In the genomic region with DNA sequence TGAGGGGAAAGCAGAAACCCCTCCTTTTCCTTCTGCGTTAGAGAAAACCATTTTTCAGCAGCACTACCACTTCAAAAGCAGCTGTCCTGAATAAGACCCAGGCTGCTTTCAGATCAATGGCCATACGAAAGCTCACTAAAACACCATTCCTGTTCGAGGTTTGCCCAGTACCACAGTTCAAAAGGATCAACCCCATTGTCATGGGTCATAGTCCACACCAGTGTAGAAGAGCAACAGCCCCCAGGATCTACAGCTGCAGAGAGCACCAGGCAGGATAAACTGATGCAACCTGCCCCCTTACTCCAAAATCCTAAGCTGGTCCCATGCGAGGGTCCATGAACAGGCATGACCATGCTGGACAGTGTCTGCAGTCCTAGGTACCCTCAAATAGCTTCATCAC, we compare ENCODE assay signal across 26 cellular contexts.
"Had no signal": no experiment of that assay in that cellular context is flagged by ENCODE, and none has a peak within 500 bp of the region (broad histone marks: within the 10 kb centered on the region; RNA-seq: fewer than 3 reads in every experiment).

No MANE protein-coding gene starts in this region.

- H3K36me3 ChIP-seq: brain microvascular endothelial cell had no signal

- H3K9me3 Mint-ChIP-seq: activated CD4-positive, alpha-beta T cell treated with anti-CD3 and anti-CD28 coated beads, Interleukin-2, amount 10 ng/mL, durations not matched to agents 7 days and 5 days; activated CD8-positive, alpha-beta T cell treated with anti-CD3 and anti-CD28 coated beads for 36 hours; activated T-cell treated with anti-CD3 and anti-CD28 coated beads, Interleukin-2, amount 50 U/mL, for 4 hours; activated T-helper 17 cell treated with anti-CD3 and anti-CD28 coated beads, Interleukin-2, amount 50 U/mL, for 72 hours; central memory CD8-positive, alpha-beta T cell had no signal

- DNase-seq: activated CD4-positive, alpha-beta T cell treated with anti-CD3 and anti-CD28 coated beads for 36 hours; activated CD4-positive, alpha-beta T cell treated with anti-CD3 and anti-CD28 coated beads, Interleukin-2, amount 10 ng/mL, durations not matched to agents 7 days and 5 days; activated CD4-positive, alpha-beta T cell treated with anti-CD3 and anti-CD28 coated beads, Interleukin-2, amount 50 U/mL, for 48 hours; activated CD4-positive, CD25-positive, alpha-beta regulatory T cell; activated CD4-positive, CD25-positive, alpha-beta regulatory T cell treated with anti-CD3 and anti-CD28 coated beads, Interleukin-2, amount 50 U/mL, for 72 hours; activated CD8-positive, alpha-beta memory T cell treated with anti-CD3 and anti-CD28 coated beads for 24 hours; activated CD8-positive, alpha-beta T cell treated with anti-CD3 and anti-CD28 coated beads for 36 hours; activated effector memory CD4-positive, alpha-beta T cell treated with Interleukin-2 at 50 U/mL for 16 hours; activated gamma-delta T cell treated with Interleukin-2 at 50 U/mL for 16 hours; activated naive CD4-positive, alpha-beta T cell treated with anti-CD3 and anti-CD28 coated beads, Interleukin-2, amount 50 U/mL, for 16 hours; activated naive CD4-positive, alpha-beta T cell treated with Interleukin-2 at 50 U/mL for 16 hours; activated T-cell treated with anti-CD3 and anti-CD28 coated beads, Interleukin-2, amount 50 U/mL, for 4 hours; amniotic stem cell; anterior cingulate cortex; brain microvascular endothelial cell; cortex of kidney; dermis blood vessel endothelial cell; effector CD4-positive, alpha-beta T cell; effector memory CD8-positive, alpha-beta T cell; foreskin fibroblast; head of caudate nucleus; T-helper 2 cell had no signal

- H3K4me3 Mint-ChIP-seq: activated CD4-positive, alpha-beta T cell treated with anti-CD3 and anti-CD28 coated beads for 36 hours; activated CD4-positive, alpha-beta T cell treated with anti-CD3 and anti-CD28 coated beads, Interleukin-2, amount 10 ng/mL, durations not matched to agents 7 days and 5 days; activated CD8-positive, alpha-beta T cell treated with anti-CD3 and anti-CD28 coated beads for 36 hours; activated naive CD8-positive, alpha-beta T cell; activated T-cell treated with anti-CD3 and anti-CD28 coated beads, Interleukin-2, amount 50 U/mL, for 4 hours; activated T-helper 17 cell treated with anti-CD3 and anti-CD28 coated beads, Interleukin-2, amount 50 U/mL, for 72 hours; central memory CD8-positive, alpha-beta T cell; effector memory CD8-positive, alpha-beta T cell had no signal

- H3K27ac Mint-ChIP-seq: activated CD4-positive, alpha-beta T cell treated with anti-CD3 and anti-CD28 coated beads for 36 hours; activated CD4-positive, alpha-beta T cell treated with anti-CD3 and anti-CD28 coated beads, Interleukin-2, amount 10 ng/mL, durations not matched to agents 7 days and 5 days; activated CD8-positive, alpha-beta T cell treated with anti-CD3 and anti-CD28 coated beads for 36 hours; activated naive CD8-positive, alpha-beta T cell; activated T-helper 17 cell treated with anti-CD3 and anti-CD28 coated beads, Interleukin-2, amount 50 U/mL, for 72 hours; effector memory CD8-positive, alpha-beta T cell had no signal

- H3K4me1 Mint-ChIP-seq: activated CD4-positive, alpha-beta T cell treated with anti-CD3 and anti-CD28 coated beads for 36 hours; activated CD4-positive, alpha-beta T cell treated with anti-CD3 and anti-CD28 coated beads, Interleukin-2, amount 10 ng/mL, durations not matched to agents 7 days and 5 days; activated T-helper 17 cell treated with anti-CD3 and anti-CD28 coated beads, Interleukin-2, amount 50 U/mL, for 72 hours; central memory CD8-positive, alpha-beta T cell had no signal

- H3K27me3 ChIP-seq: brain microvascular endothelial cell had no signal

- ATAC-seq: activated CD4-positive, alpha-beta T cell treated with anti-CD3 and anti-CD28 coated beads for 36 hours; activated CD8-positive, alpha-beta T cell treated with anti-CD3 and anti-CD28 coated beads for 36 hours; activated T-cell treated with anti-CD3 and anti-CD28 coated beads, Interleukin-2, amount 50 U/mL, for 4 hours; activated T-helper 17 cell treated with anti-CD3 and anti-CD28 coated beads, Interleukin-2, amount 50 U/mL, for 72 hours; effector memory CD8-positive, alpha-beta T cell had no signal

- H3K27me3 Mint-ChIP-seq: activated CD4-positive, alpha-beta T cell treated with anti-CD3 and anti-CD28 coated beads for 36 hours; activated CD4-positive, alpha-beta T cell treated with anti-CD3 and anti-CD28 coated beads, Interleukin-2, amount 10 ng/mL, durations not matched to agents 7 days and 5 days; activated CD8-positive, alpha-beta T cell treated with anti-CD3 and anti-CD28 coated beads for 36 hours; activated naive CD8-positive, alpha-beta T cell; central memory CD8-positive, alpha-beta T cell had no signal

- H3K27ac ChIP-seq: brain microvascular endothelial cell, epithelial cell of prostate had no signal
